In genomic region chr2:1754461-1755170, GRCh38 we compare ENCODE assay signal across 1 cellular context.
TF ChIP-seq lines count a peak whose summit lies in the region.

No MANE protein-coding gene starts in this region.

TF ChIP-seq in IMR-90, 13 proteins besides CTCF, POLR2A, EP300 and RAD21:
- TF ChIP-seq BHLHE40 (IDR thresholded peaks at IDR 0.05; ENCODE audit: low read depth, low read length) (no peak), MXI1 (IDR thresholded peaks at IDR 0.05; ENCODE audit: borderline replicate concordance, low read depth, low read length) (no peak), SMC3 (IDR thresholded peaks at IDR 0.05; ENCODE audit: low read depth, low read length) (no peak), ELK1 (IDR thresholded peaks at IDR 0.05; ENCODE audit: borderline replicate concordance, low read depth, low read length) (no peak)
